In genomic region chr7:471191-471865, GRCh38 we compare ENCODE assay signal across 2 cellular contexts.
TF ChIP-seq lines count a peak whose summit lies in the region.

No MANE protein-coding gene starts in this region.

TF ChIP-seq in SK-N-SH treated with all-trans-retinoic acid at 6 μM for 48 hours, 23 proteins besides CTCF, POLR2A, EP300 and RAD21 (continued from another document):
- no peak for TF ChIP-seq PATZ1 (CRISPR knock-in tag; IDR thresholded peaks at IDR 0.05; ENCODE audit: borderline replicate concordance)
- no peak for TF ChIP-seq SNAI2 (CRISPR knock-in tag; IDR thresholded peaks at IDR 0.05)
- no peak for TF ChIP-seq ARNTL (CRISPR knock-in tag; IDR thresholded peaks at IDR 0.05; ENCODE audit: borderline replicate concordance, low read depth)
- no peak for TF ChIP-seq ZFP30 (CRISPR knock-in tag; IDR thresholded peaks at IDR 0.05)
- no peak for TF ChIP-seq BACH2 (CRISPR knock-in tag; IDR thresholded peaks at IDR 0.05; ENCODE audit: borderline replicate concordance)
- TF ChIP-seq ZNF565 (CRISPR knock-in tag; conservative IDR thresholded peaks at IDR 0.05; ENCODE audit: low read depth), result no peak
- TF ChIP-seq CSDC2 (CRISPR knock-in tag; IDR thresholded peaks at IDR 0.05), result no peak
- TF ChIP-seq ZNF70 (CRISPR knock-in tag; IDR thresholded peaks at IDR 0.05), result no peak
- TF ChIP-seq ISL1 (CRISPR knock-in tag; IDR thresholded peaks at IDR 0.05), result no peak
- no peak for TF ChIP-seq POU6F1 (CRISPR knock-in tag; IDR thresholded peaks at IDR 0.05; ENCODE audit: borderline replicate concordance, low read depth)

TF ChIP-seq in SK-N-SH, 30 proteins besides CTCF, POLR2A, EP300 and RAD21 (continued from another document):
- no peak for TF ChIP-seq USF2 (IDR thresholded peaks at IDR 0.05; ENCODE audit: borderline replicate concordance, low read depth, low read length)
- no peak for TF ChIP-seq EZH2phosphoT487 (IDR thresholded peaks at IDR 0.05; ENCODE audit: borderline replicate concordance, low read depth)
- TF ChIP-seq RXRA (IDR thresholded peaks at IDR 0.05; ENCODE audit: borderline replicate concordance, low read depth), result no peak
TF ChIP-seq in SK-N-SH: peak in this region for 0.
